Comparison of ENCODE assay signal across 1 cellular context in genomic region chr15:65130941-65131340, GRCh38.
TF ChIP-seq lines count a peak whose summit lies in the region.

No MANE protein-coding gene starts in this region.

TF ChIP-seq in SK-N-SH treated with all-trans-retinoic acid at 6 μM for 48 hours, 23 proteins besides CTCF, POLR2A, EP300 and RAD21:
- no peak for TF ChIP-seq PATZ1 (CRISPR knock-in tag; IDR thresholded peaks at IDR 0.05; ENCODE audit: borderline replicate concordance)
- no peak for TF ChIP-seq CREB5 (CRISPR knock-in tag; IDR thresholded peaks at IDR 0.05; ENCODE audit: low read depth)
- TF ChIP-seq CSDC2 (CRISPR knock-in tag; IDR thresholded peaks at IDR 0.05): no peak
- TF ChIP-seq TSHZ2 (CRISPR knock-in tag; IDR thresholded peaks at IDR 0.05): no peak
- no peak for TF ChIP-seq ZFP3 (CRISPR knock-in tag; IDR thresholded peaks at IDR 0.05)
- TF ChIP-seq GLIS3 (CRISPR knock-in tag; IDR thresholded peaks at IDR 0.05): no peak
- no peak for TF ChIP-seq ZNF70 (CRISPR knock-in tag; IDR thresholded peaks at IDR 0.05)
- TF ChIP-seq POU6F1 (CRISPR knock-in tag; IDR thresholded peaks at IDR 0.05; ENCODE audit: borderline replicate concordance, low read depth): no peak
- TF ChIP-seq TOX (CRISPR knock-in tag; IDR thresholded peaks at IDR 0.05; ENCODE audit: borderline replicate concordance): no peak
- no peak for TF ChIP-seq TCF4 (CRISPR knock-in tag; IDR thresholded peaks at IDR 0.05; ENCODE audit: borderline replicate concordance)
- TF ChIP-seq OSR1 (CRISPR knock-in tag; IDR thresholded peaks at IDR 0.05): no peak
- TF ChIP-seq ESRRG (CRISPR knock-in tag; IDR thresholded peaks at IDR 0.05): no peak
- TF ChIP-seq ZC3H10 (CRISPR knock-in tag; IDR thresholded peaks at IDR 0.05): no peak
- TF ChIP-seq ZNF565 (CRISPR knock-in tag; conservative IDR thresholded peaks at IDR 0.05; ENCODE audit: low read depth): no peak
- no peak for TF ChIP-seq SNAI2 (CRISPR knock-in tag; IDR thresholded peaks at IDR 0.05)
- TF ChIP-seq PPARA (CRISPR knock-in tag; IDR thresholded peaks at IDR 0.05; ENCODE audit: borderline replicate concordance): no peak
- TF ChIP-seq RARB (CRISPR knock-in tag; IDR thresholded peaks at IDR 0.05): no peak
- TF ChIP-seq BACH2 (CRISPR knock-in tag; IDR thresholded peaks at IDR 0.05; ENCODE audit: borderline replicate concordance): no peak
